1 cellular context compared by ENCODE assay signal in the genomic region with DNA sequence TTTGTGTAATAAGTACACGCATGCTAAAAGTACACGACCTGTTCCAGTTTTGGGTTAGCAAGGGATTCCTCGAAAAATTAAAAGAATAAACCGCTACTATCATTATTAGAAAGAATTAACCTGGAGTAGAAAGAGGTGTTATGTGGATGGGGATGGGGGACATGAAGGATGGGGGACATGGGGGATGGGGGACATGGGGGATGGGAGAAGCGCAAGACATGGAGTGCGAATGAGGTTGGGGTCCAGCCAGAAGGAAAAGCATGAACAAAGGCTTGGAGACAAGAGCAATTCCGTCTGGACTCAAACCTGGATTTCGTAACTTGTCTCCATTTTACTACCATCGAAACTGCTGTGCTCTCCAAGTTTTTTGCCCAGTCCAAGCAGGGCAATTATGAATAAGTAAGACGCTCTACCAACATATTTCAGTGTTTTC.
TF ChIP-seq lines count a peak whose summit lies in the region.

No MANE protein-coding gene starts in this region.

TF ChIP-seq in SK-N-SH treated with all-trans-retinoic acid at 6 μM for 48 hours, 23 proteins besides CTCF, POLR2A, EP300 and RAD21 (continued from another document):
- TF ChIP-seq, protein P1, sequence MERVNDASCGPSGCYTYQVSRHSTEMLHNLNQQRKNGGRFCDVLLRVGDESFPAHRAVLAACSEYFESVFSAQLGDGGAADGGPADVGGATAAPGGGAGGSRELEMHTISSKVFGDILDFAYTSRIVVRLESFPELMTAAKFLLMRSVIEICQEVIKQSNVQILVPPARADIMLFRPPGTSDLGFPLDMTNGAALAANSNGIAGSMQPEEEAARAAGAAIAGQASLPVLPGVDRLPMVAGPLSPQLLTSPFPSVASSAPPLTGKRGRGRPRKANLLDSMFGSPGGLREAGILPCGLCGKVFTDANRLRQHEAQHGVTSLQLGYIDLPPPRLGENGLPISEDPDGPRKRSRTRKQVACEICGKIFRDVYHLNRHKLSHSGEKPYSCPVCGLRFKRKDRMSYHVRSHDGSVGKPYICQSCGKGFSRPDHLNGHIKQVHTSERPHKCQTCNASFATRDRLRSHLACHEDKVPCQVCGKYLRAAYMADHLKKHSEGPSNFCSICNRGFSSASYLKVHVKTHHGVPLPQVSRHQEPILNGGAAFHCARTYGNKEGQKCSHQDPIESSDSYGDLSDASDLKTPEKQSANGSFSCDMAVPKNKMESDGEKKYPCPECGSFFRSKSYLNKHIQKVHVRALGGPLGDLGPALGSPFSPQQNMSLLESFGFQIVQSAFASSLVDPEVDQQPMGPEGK (CRISPR knock-in tag; IDR thresholded peaks at IDR 0.05; ENCODE audit: borderline replicate concordance), result no peak
- TF ChIP-seq ZNF70 (CRISPR knock-in tag; IDR thresholded peaks at IDR 0.05) (no peak), ZFP30 (CRISPR knock-in tag; IDR thresholded peaks at IDR 0.05) (no peak)
TF ChIP-seq in SK-N-SH treated with all-trans-retinoic acid at 6 μM for 48 hours: peak in this region for 0.
